In the genomic region with DNA sequence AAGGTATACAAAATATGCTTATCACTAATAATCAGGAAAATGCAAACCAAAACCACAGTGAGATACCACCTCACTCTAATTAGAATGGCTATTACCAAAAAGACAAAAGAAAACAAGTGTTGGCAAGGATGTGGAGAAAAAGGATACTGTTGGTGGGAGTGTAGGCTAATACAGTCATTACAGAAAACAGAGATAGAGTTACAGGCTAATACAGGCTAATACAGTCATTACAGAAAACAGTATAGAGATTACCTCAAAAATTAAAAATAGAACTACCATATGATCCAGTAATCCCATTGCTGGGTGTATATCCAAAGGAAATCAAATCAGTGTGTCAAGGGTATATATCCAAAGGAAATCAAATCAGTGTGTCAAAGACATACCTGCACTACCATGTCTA, we compare ENCODE assay signal across 11 cellular contexts.
"Had no signal": no experiment of that assay in that cellular context is flagged by ENCODE, and none has a peak within 500 bp of the region (broad histone marks: within the 10 kb centered on the region; RNA-seq: fewer than 3 reads in every experiment).

No MANE protein-coding gene starts in this region.

- H2AFZ ChIP-seq: GM23248, GM23338 had no signal

- H3K36me3 ChIP-seq: HAP-1 had no signal

- H3K4me2 ChIP-seq: GM23338 had no signal

- ATAC-seq: GM23338, HCT116 had no signal

- H3K4me1 ChIP-seq: HAP-1 had no signal

- H3K9me3 ChIP-seq: HAP-1 had no signal

- H3K9ac ChIP-seq: GM23248 had no signal

- H3K4me3 ChIP-seq: GM23248, GM23338, HAP-1 had no signal

- H3K27ac ChIP-seq: GM23248 had no signal

- FAIRE-seq: H1, H54 had no signal

- DNase-seq: GM23248, GOT3, H7, H9, HCEC 1CT, HFFc6 had no signal
